2 cellular contexts compared by ENCODE assay signal in the genomic region with DNA sequence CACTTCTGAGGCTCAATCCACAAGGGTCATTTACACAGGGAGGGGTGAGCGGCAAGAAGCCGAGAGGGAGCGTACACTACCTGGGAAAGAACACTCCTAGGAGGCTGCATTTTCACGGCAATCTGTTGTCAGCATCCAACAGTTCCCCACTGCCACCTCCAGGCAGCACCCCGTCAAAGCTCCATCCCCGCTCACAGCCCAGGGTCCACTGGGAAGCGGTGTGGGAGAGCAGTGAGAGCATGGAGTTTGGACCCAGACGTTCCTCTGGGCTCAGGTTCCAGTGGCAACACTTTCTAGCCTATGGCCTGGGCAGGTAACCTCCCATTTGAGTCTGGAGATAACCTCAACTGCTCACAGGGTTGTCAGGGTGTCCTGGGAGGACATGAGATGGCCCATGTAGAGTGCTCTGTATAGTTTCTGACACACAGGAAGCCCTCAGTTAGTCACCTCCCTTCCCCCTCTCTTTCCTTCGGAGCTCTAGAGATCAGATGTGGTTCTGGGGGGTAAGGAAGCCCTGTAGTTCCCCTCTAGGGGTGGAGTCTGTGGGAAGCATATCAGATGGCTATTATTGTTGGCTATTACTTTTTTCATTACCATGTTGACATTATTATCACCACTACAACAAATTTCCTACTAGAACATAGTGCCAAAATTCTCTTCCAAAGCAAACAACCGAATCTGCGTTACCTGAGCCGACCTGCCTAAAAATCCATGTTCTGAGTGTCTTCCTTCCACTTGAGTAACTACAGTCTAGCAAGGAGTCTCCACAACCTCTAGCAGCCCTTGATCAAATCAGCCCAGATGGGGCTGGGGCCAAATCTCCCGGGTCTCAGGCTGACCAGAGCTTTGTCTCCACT.
TF ChIP-seq lines count a peak whose summit lies in the region.

No MANE protein-coding gene starts in this region.

TF ChIP-seq in WTC11, 78 proteins besides CTCF, POLR2A, EP300 and RAD21 (continues in another document):
- TF ChIP-seq PRRX2 (CRISPR knock-in tag; IDR thresholded peaks at IDR 0.05) (no peak), ATF3 (CRISPR knock-in tag; conservative IDR thresholded peaks at IDR 0.05) (no peak), SMAD4 (CRISPR knock-in tag; IDR thresholded peaks at IDR 0.05) (no peak), NR2C2 (CRISPR knock-in tag; IDR thresholded peaks at IDR 0.05) (no peak), FOXP1 (CRISPR knock-in tag; IDR thresholded peaks at IDR 0.05; ENCODE audit: borderline replicate concordance) (no peak), ZNF532 (CRISPR knock-in tag; IDR thresholded peaks at IDR 0.05; ENCODE audit: borderline replicate concordance) (no peak), FOXJ3 (CRISPR knock-in tag; IDR thresholded peaks at IDR 0.05; ENCODE audit: borderline replicate concordance) (no peak), ZMAT4 (CRISPR knock-in tag; IDR thresholded peaks at IDR 0.05) (no peak), MYBL2 (CRISPR knock-in tag; IDR thresholded peaks at IDR 0.05) (no peak), CBFB (CRISPR knock-in tag; IDR thresholded peaks at IDR 0.05; ENCODE audit: low read depth) (no peak)
- TF ChIP-seq, protein P1, sequence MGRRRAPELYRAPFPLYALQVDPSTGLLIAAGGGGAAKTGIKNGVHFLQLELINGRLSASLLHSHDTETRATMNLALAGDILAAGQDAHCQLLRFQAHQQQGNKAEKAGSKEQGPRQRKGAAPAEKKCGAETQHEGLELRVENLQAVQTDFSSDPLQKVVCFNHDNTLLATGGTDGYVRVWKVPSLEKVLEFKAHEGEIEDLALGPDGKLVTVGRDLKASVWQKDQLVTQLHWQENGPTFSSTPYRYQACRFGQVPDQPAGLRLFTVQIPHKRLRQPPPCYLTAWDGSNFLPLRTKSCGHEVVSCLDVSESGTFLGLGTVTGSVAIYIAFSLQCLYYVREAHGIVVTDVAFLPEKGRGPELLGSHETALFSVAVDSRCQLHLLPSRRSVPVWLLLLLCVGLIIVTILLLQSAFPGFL (CRISPR knock-in tag; IDR thresholded peaks at IDR 0.05; ENCODE audit: borderline replicate concordance) = no peak
- TF ChIP-seq, protein P2, sequence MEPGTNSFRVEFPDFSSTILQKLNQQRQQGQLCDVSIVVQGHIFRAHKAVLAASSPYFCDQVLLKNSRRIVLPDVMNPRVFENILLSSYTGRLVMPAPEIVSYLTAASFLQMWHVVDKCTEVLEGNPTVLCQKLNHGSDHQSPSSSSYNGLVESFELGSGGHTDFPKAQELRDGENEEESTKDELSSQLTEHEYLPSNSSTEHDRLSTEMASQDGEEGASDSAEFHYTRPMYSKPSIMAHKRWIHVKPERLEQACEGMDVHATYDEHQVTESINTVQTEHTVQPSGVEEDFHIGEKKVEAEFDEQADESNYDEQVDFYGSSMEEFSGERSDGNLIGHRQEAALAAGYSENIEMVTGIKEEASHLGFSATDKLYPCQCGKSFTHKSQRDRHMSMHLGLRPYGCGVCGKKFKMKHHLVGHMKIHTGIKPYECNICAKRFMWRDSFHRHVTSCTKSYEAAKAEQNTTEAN (CRISPR knock-in tag; IDR thresholded peaks at IDR 0.05) = no peak
- TF ChIP-seq, protein P3, sequence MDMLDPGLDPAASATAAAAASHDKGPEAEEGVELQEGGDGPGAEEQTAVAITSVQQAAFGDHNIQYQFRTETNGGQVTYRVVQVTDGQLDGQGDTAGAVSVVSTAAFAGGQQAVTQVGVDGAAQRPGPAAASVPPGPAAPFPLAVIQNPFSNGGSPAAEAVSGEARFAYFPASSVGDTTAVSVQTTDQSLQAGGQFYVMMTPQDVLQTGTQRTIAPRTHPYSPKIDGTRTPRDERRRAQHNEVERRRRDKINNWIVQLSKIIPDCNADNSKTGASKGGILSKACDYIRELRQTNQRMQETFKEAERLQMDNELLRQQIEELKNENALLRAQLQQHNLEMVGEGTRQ (CRISPR knock-in tag; IDR thresholded peaks at IDR 0.05) = no peak
- TF ChIP-seq, protein P4, sequence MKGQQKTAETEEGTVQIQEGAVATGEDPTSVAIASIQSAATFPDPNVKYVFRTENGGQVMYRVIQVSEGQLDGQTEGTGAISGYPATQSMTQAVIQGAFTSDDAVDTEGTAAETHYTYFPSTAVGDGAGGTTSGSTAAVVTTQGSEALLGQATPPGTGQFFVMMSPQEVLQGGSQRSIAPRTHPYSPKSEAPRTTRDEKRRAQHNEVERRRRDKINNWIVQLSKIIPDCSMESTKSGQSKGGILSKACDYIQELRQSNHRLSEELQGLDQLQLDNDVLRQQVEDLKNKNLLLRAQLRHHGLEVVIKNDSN (CRISPR knock-in tag; IDR thresholded peaks at IDR 0.05) = no peak

TF ChIP-seq in HepG2, 621 proteins besides CTCF, POLR2A, EP300 and RAD21 (continues in another document):
- TF ChIP-seq TAF15 (IDR thresholded peaks at IDR 0.05; ENCODE audit: low read depth, low read length, poor library complexity, severe bottlenecking) (no peak), ZNF841 (CRISPR knock-in tag; IDR thresholded peaks at IDR 0.05; ENCODE audit: borderline replicate concordance) (no peak), ZNF660 (CRISPR knock-in tag; IDR thresholded peaks at IDR 0.05; ENCODE audit: borderline replicate concordance, low read depth) (no peak), MAFG (CRISPR knock-in tag; IDR thresholded peaks at IDR 0.05) (no peak), PATZ1 (CRISPR knock-in tag; IDR thresholded peaks at IDR 0.05) (no peak), ZNF614 (CRISPR knock-in tag; IDR thresholded peaks at IDR 0.05; ENCODE audit: borderline replicate concordance) (no peak), REST (IDR thresholded peaks at IDR 0.05; ENCODE audit: borderline replicate concordance in 1 of 2, low read depth in 1 of 2, low read length in 2 of 2) (no peak), ZNF160 (CRISPR knock-in tag; IDR thresholded peaks at IDR 0.05) (no peak), SMAD1 (CRISPR knock-in tag; IDR thresholded peaks at IDR 0.05; ENCODE audit: borderline replicate concordance, low read depth) (no peak), ZNF619 (CRISPR knock-in tag; IDR thresholded peaks at IDR 0.05) (no peak), HOMEZ (CRISPR knock-in tag; IDR thresholded peaks at IDR 0.05; ENCODE audit: low read depth) (no peak), ZKSCAN5 (CRISPR knock-in tag; IDR thresholded peaks at IDR 0.05) (no peak), NR2F6 (IDR thresholded peaks at IDR 0.05) (no peak), NR2F6 (CRISPR knock-in tag; IDR thresholded peaks at IDR 0.05) (no peak), PHF20 (CRISPR knock-in tag; IDR thresholded peaks at IDR 0.05) (no peak), RAD51 (IDR thresholded peaks at IDR 0.05; ENCODE audit: borderline replicate concordance) (no peak), GLI4 (CRISPR knock-in tag; IDR thresholded peaks at IDR 0.05; ENCODE audit: borderline replicate concordance) (no peak), ZNF33A (CRISPR knock-in tag; IDR thresholded peaks at IDR 0.05; ENCODE audit: borderline replicate concordance) (no peak), PAWR (CRISPR knock-in tag; IDR thresholded peaks at IDR 0.05; ENCODE audit: borderline replicate concordance) (no peak), ZBTB49 (CRISPR knock-in tag; IDR thresholded peaks at IDR 0.05; ENCODE audit: borderline replicate concordance) (no peak), NFE2L1 (CRISPR knock-in tag; IDR thresholded peaks at IDR 0.05; ENCODE audit: borderline replicate concordance) (no peak), ZNF253 (CRISPR knock-in tag; IDR thresholded peaks at IDR 0.05; ENCODE audit: borderline replicate concordance) (no peak), DNMT1 (CRISPR knock-in tag; IDR thresholded peaks at IDR 0.05) (no peak), TBX3 (IDR thresholded peaks at IDR 0.05; ENCODE audit: borderline replicate concordance) (no peak), ZNF3 (CRISPR knock-in tag; IDR thresholded peaks at IDR 0.05) (no peak), ZNF747 (CRISPR knock-in tag; IDR thresholded peaks at IDR 0.05; ENCODE audit: borderline replicate concordance) (no peak)
- TF ChIP-seq, protein P5, sequence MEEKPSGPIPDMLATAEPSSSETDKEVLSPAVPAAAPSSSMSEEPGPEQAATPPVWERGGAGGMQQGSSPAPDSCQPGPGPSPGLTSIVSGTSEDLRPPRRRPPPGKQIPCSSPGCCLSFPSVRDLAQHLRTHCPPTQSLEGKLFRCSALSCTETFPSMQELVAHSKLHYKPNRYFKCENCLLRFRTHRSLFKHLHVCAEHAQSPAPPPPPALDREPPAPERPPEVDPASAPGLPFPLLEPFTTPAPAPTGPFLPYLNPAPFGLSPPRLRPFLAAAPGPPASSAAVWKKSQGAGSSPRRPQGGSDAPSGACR (CRISPR knock-in tag; IDR thresholded peaks at IDR 0.05) = 0 out of 2 replicates have a peak, but pooled peaks have one; percentile 13
- TF ChIP-seq, protein P6, sequence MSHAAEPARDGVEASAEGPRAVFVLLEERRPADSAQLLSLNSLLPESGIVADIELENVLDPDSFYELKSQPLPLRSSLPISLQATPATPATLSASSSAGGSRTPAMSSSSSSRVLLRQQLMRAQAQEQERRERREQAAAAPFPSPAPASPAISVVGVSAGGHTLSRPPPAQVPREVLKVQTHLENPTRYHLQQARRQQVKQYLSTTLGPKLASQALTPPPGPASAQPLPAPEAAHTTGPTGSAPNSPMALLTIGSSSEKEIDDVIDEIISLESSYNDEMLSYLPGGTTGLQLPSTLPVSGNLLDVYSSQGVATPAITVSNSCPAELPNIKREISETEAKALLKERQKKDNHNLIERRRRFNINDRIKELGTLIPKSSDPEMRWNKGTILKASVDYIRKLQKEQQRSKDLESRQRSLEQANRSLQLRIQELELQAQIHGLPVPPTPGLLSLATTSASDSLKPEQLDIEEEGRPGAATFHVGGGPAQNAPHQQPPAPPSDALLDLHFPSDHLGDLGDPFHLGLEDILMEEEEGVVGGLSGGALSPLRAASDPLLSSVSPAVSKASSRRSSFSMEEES (CRISPR knock-in tag; IDR thresholded peaks at IDR 0.05) = no peak
- TF ChIP-seq, protein P7, sequence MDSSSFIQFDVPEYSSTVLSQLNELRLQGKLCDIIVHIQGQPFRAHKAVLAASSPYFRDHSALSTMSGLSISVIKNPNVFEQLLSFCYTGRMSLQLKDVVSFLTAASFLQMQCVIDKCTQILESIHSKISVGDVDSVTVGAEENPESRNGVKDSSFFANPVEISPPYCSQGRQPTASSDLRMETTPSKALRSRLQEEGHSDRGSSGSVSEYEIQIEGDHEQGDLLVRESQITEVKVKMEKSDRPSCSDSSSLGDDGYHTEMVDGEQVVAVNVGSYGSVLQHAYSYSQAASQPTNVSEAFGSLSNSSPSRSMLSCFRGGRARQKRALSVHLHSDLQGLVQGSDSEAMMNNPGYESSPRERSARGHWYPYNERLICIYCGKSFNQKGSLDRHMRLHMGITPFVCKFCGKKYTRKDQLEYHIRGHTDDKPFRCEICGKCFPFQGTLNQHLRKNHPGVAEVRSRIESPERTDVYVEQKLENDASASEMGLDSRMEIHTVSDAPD (CRISPR knock-in tag; IDR thresholded peaks at IDR 0.05) = no peak
